ENCODE assay signal across 8 cellular contexts in the genomic region with DNA sequence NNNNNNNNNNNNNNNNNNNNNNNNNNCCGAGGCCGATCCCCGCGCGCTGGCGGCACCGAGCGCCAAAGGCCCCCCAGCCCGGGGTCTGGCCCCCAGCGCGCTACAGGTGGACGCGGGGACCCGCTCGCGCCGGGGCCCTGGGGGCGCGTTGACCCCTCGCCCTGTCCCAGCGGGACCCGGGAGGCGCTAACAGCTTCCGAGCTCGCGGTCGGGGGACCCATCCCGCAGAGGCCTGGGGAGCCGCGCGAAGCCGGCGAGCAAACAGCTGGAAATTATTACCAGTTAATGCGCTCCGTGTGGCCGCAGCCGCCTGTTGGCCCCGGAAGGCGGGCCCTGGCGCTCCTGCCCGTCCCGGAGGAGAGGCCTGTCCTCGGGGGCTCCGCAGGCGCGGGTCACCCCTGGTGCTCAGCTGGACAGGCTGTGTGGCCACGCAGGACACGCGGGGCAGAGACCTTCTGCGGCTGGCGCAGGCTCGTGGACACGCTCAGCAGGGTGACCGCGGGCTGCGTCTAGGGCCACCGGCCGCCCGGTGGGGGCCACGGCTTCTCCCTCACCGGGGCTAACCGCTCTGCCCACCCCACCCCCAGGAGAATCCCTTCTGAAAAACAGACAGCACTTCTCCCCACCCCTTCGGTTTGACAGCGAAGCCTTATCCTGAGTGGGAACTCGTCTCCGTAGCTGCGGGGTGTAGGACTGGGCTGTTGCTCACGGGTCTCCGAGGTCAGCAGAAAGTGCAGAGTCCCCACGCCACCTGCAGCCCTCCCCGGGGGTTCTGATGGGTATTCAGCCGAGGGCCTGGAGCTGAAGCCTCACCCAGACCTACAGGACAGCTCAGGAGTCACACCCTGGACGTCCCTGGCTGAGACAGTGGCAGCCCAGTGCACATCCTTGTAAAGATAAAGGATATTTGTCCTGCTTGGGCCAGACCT. TPM values are rescaled to one million over a fixed set of nuclear protein-coding genes. Genes with fewer than 3 reads are reported as not detected.
DNase-seq lines count a peak whose midpoint lies in the region; ATAC-seq, FAIRE-seq and TF ChIP-seq lines count a peak whose summit lies in the region.

No MANE protein-coding gene starts in this region.

- TF ChIP-seq POLR2A in endothelial cell of umbilical vein (IDR thresholded peaks at IDR 0.05; ENCODE audit: low read depth, low read length) = no peak

- H4K20me1 ChIP-seq in endothelial cell of umbilical vein (replicated peaks; ENCODE audit: control insufficient read depth, extremely low read depth, insufficient read depth, low read length) = no peaks in the 10 kb centered on the region

- TF ChIP-seq CTCF in endothelial cell of umbilical vein (IDR thresholded peaks at IDR 0.05; ENCODE audit: extremely low read depth in 1 of 2, insufficient read depth in 1 of 2, low read depth in 1 of 2, low read length in 2 of 2) (peak in 1 of 2 donors; percentile 3), mucosa of descending colon (IDR thresholded peaks at IDR 0.05) (no peak)

- H3K9me3 ChIP-seq in endothelial cell of umbilical vein (replicated peaks; ENCODE audit: control insufficient read depth, insufficient read depth, low read length) = no peaks in the 10 kb centered on the region
- H3K9me3 ChIP-seq in mucosa of descending colon = no peaks in the 10 kb centered on the region

- 10% methylated on average over 67 of the region's 73 CpGs for WGBS in urinary bladder

- H3K36me3 ChIP-seq in endothelial cell of umbilical vein (ENCODE audit: control insufficient read depth in 2 of 2, extremely low read depth in 1 of 2, insufficient read depth in 2 of 2, low read length in 2 of 2) = no peaks in the 10 kb centered on the region
- H3K36me3 ChIP-seq in mucosa of descending colon (ENCODE audit: low read depth) = no peaks in the 10 kb centered on the region
- no peaks in the 10 kb centered on the region for H3K36me3 ChIP-seq in urinary bladder (ENCODE audit: insufficient read depth)

- peak; percentile 58 for ATAC-seq in mucosa of descending colon
- ATAC-seq in GM18520 (IDR thresholded peaks at IDR 0.05; ENCODE audit: unreplicated experiment) = no peak

- DNase-seq in GM19239 (ENCODE audit: insufficient read length, low spot score) = peak; percentile 40
- DNase-seq in activated CD4-positive, alpha-beta T cell treated with anti-CD3 and anti-CD28 coated beads for 48 hours = peak; percentile 41
- DNase-seq in endothelial cell of umbilical vein (ENCODE audit: low read depth, low spot score) = peak; percentile 42
- DNase-seq in mucosa of descending colon = peak; percentile 37 to 74 (median 66)
- DNase-seq in SKM-1 treated with dmso at 0.1 percent for 144 hours (lab: John Stamatoyannopoulos, UW; ENCODE audit: unreplicated experiment) = no peak
- DNase-seq in NCI-H1092 (lab: John Stamatoyannopoulos, UW) = no peak

- H3K9me1 ChIP-seq in endothelial cell of umbilical vein (replicated peaks; ENCODE audit: control insufficient read depth, extremely low read depth, insufficient read depth, low read length) = no peaks in the 10 kb centered on the region

- intact Hi-C loops in endothelial cell of umbilical vein (cut with micrococcal nuclease) = no loop called here
- intact Hi-C loops in mucosa of descending colon (cut with DNase I, micrococcal nuclease) = no loop called here

- CTCF ChIA-PET in endothelial cell of umbilical vein (lab: Charles Lee) = interaction anchor here (1.4 to 3.4 kb wide), 3 partner anchors 25 to 209 kb away, joined by 3 to 18 read pairs (median 10); no protein-coding TSS in a partner anchor

- dilution Hi-C loops in endothelial cell of umbilical vein (cut with MboI; ENCODE audit: extremely low pct_ligation_motif_present, low sequenced_read_pairs) = no loop called here

- no peak overlapping the region for H3K9ac ChIP-seq in endothelial cell of umbilical vein (replicated peaks; ENCODE audit: extremely low read depth, insufficient read depth, low read length)

- peaks cover 6% of the 10 kb centered on the region for H3K79me2 ChIP-seq in endothelial cell of umbilical vein (ENCODE audit: control insufficient read depth, insufficient read depth, low read length)

- no peak overlapping the region for H3K27ac ChIP-seq in endothelial cell of umbilical vein (ENCODE audit: insufficient read depth, low read depth, low read length)
- H3K27ac ChIP-seq in urinary bladder (ENCODE audit: low read depth) = peak overlapping the region; percentile 14

- no peak for FAIRE-seq in GM19239 (lab: Jason Lieb, UNC)
- no peak for FAIRE-seq in endothelial cell of umbilical vein (lab: Jason Lieb, UNC)

- no peak overlapping the region for H3K4me2 ChIP-seq in endothelial cell of umbilical vein (ENCODE audit: insufficient read depth, low read length)

- H3K27me3 ChIP-seq in endothelial cell of umbilical vein (ENCODE audit: control insufficient read depth in 2 of 2, insufficient read depth in 2 of 2, low read length in 2 of 2) = no peaks in the 10 kb centered on the region

- peak overlapping the region; percentile 91 for H2AFZ ChIP-seq in endothelial cell of umbilical vein (ENCODE audit: low read depth, low read length)

- H3K4me1 ChIP-seq in endothelial cell of umbilical vein (ENCODE audit: control insufficient read depth, extremely low read depth, insufficient read depth, low read length) (peaks cover 5% of the 10 kb centered on the region), mucosa of descending colon (ENCODE audit: low read depth) (peaks cover 15% of the 10 kb centered on the region), urinary bladder (ENCODE audit: insufficient read depth) (no peaks in the 10 kb centered on the region)

- H3K4me3 ChIP-seq in endothelial cell of umbilical vein (replicated peaks in 1 of 3; ENCODE audit: insufficient read depth in 1 of 3, low read depth in 1 of 3, low read length in 3 of 3) (peak overlapping the region; percentile 37 to 40 (median 39)), mucosa of descending colon (no peak overlapping the region), urinary bladder (ENCODE audit: low read depth, low read length) (peak overlapping the region; percentile 36)

- no TSS peak for BruUV-seq in endothelial cell of umbilical vein (replicated peaks; lab: Mats Ljungman, UMichigan)

- POLR2A ChIA-PET in endothelial cell of umbilical vein (lab: Charles Lee) = interaction anchor here (0.6 kb wide), 1 partner anchor 207 kb away, joined by 3 read pairs; no protein-coding TSS in a partner anchor

TF ChIP-seq in endothelial cell of umbilical vein, 7 proteins besides CTCF, POLR2A, EP300 and RAD21:
- no peak for TF ChIP-seq GATA2 (IDR thresholded peaks at IDR 0.05; ENCODE audit: insufficient read depth, insufficient read length, low read depth, low read length)
- no peak for TF ChIP-seq EZH2 (IDR thresholded peaks at IDR 0.05; ENCODE audit: borderline replicate concordance, low read depth, low read length, severe bottlenecking)
- no peak for TF ChIP-seq POLR2AphosphoS5 (IDR thresholded peaks at IDR 0.05; ENCODE audit: insufficient read depth, low read depth, low read length)

RNA-seq across cellular contexts. Expression of a gene that starts 45.6 kb away (rescaled TPM):
- total RNA-seq in endothelial cell of umbilical vein (60.7 and 70.8 TPM in 2 replicates), mucosa of descending colon (10 to 100 TPM in 1 of 3 donors, 1 to 10 TPM in 2; 3.7 to 21.8 (median 5.6) TPM), urinary bladder (21.4 TPM)
- polyA plus RNA-seq in endothelial cell of umbilical vein (10.9 and 11.9 TPM in 2 replicates), urinary bladder (23.9 TPM)
- polyA plus RNA-seq in endothelial cell of umbilical vein (2011; cell fraction: cytosol; rRNA removed) = 13.0 and 13.5 TPM in 2 replicates
- polyA plus RNA-seq in endothelial cell of umbilical vein (2011; cell fraction: nucleus; rRNA removed) = 5.9 and 6.3 TPM in 2 replicates
- polyA plus RNA-seq in endothelial cell of umbilical vein (2012) = 26.4 and 27.8 TPM in 2 replicates
- polyA minus RNA-seq in endothelial cell of umbilical vein = 13.2 and 17.4 TPM in 2 replicates
- not detected for polyA minus RNA-seq in endothelial cell of umbilical vein (2011; cell fraction: cytosol; rRNA and poly(A)+ RNA removed)
- polyA minus RNA-seq in endothelial cell of umbilical vein (2011; cell fraction: nucleus; rRNA and poly(A)+ RNA removed) = 4.1 and 4.5 TPM in 2 replicates

Comparison
In these comparisons a context has a peak if more than half of its experiments do, and no peak if none do; other contexts are left out.
1. DNase-seq: peak in GM19239 (single experiment), activated CD4-positive, alpha-beta T cell treated with anti-CD3 and anti-CD28 coated beads for 48 hours (single experiment), endothelial cell of umbilical vein (single experiment) and mucosa of descending colon (3 of 3); none in SKM-1 treated with dmso at 0.1 percent for 144 hours (single experiment) and NCI-H1092 (single experiment).